ENCODE assay signal across 8 cellular contexts in the genomic region with DNA sequence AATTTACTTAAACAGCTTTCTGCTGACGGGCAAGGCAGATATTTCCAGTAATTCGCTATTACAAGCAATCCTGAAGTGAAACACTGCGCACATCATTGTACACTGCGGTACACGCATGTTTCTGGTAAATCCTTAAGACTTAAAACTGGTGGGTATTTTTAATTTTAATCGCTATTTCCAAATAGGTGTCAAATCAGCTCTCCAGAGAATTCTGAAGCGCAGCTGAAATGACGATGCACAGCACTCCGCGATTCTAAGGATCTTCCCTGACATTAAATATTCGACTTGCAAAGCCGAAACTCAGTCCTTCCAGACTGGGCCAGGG. TPM values are rescaled to one million over a fixed set of nuclear protein-coding genes. Genes with fewer than 3 reads are reported as not detected.
A peak's percentile ranks its signal among the peaks of the same experiment; 100 is the strongest.
DNase-seq lines count a peak whose midpoint lies in the region; ATAC-seq lines count a peak whose summit lies in the region.

No MANE protein-coding gene starts in this region.

- POLR2A ChIA-PET in activated CD8-positive, alpha-beta T cell treated with anti-CD3 and anti-CD28 coated beads, Interleukin-2, amount 10 ng/mL, durations not matched to agents 7 days and 5 days (lab: Charles Lee): interaction anchor here (0.5 to 2.2 kb wide), 23 partner anchors 10 to 696 kb away, joined by 3 to 10 read pairs (median 3); partner anchors contain the start of gene NSG1

- no peaks in the 10 kb centered on the region for H3K9me3 Mint-ChIP-seq in activated CD8-positive, alpha-beta T cell treated with anti-CD3 and anti-CD28 coated beads, Interleukin-2, amount 10 ng/mL, durations not matched to agents 7 days and 5 days (ENCODE audit: insufficient read depth)

- peaks cover 26% of the 10 kb centered on the region for H3K4me1 Mint-ChIP-seq in activated CD8-positive, alpha-beta T cell treated with anti-CD3 and anti-CD28 coated beads, Interleukin-2, amount 10 ng/mL, durations not matched to agents 7 days and 5 days (ENCODE audit: low read depth)

- DNase-seq in activated CD8-positive, alpha-beta T cell treated with anti-CD3 and anti-CD28 coated beads, Interleukin-2, amount 10 ng/mL, durations not matched to agents 7 days and 5 days: no peak
- no peak for DNase-seq in DMS 273 (lab: John Stamatoyannopoulos, UW; ENCODE audit: unreplicated experiment)
- no peak for DNase-seq in T1000 (lab: John Stamatoyannopoulos, UW)

- H3K4me3 ChIP-seq in iPS-18a (ENCODE audit: low read length): peak overlapping the region; percentile 94
- peak overlapping the region; percentile 94 to 100 for H3K4me3 ChIP-seq in stomach smooth muscle (ENCODE audit: low read length in 2 of 2)

- H3K36me3 ChIP-seq in iPS-18a (ENCODE audit: control insufficient read depth, low read depth, low read length): peaks cover 21% of the 10 kb centered on the region
- peaks cover 18 to 23% of the 10 kb centered on the region in 2 donors for H3K36me3 ChIP-seq in stomach smooth muscle (ENCODE audit: control insufficient read depth in 2 of 2, insufficient read depth in 2 of 2, low read length in 2 of 2)

- no peaks in the 10 kb centered on the region for H3K27me3 Mint-ChIP-seq in activated CD8-positive, alpha-beta T cell treated with anti-CD3 and anti-CD28 coated beads, Interleukin-2, amount 10 ng/mL, durations not matched to agents 7 days and 5 days (ENCODE audit: low read depth)

- no peaks in the 10 kb centered on the region for H3K9me3 ChIP-seq in iPS-18a (ENCODE audit: control insufficient read depth, low read depth, low read length)
- H3K9me3 ChIP-seq in stomach smooth muscle (ENCODE audit: control insufficient read depth in 2 of 2, low read length in 2 of 2): no peaks in the 10 kb centered on the region

- H3K9ac ChIP-seq in iPS-18a (ENCODE audit: low read length): peak overlapping the region; percentile 88
- peak overlapping the region; percentile 88 to 97 for H3K9ac ChIP-seq in stomach smooth muscle (ENCODE audit: low read length in 2 of 2)

- CTCF ChIA-PET in activated CD8-positive, alpha-beta T cell treated with anti-CD3 and anti-CD28 coated beads, Interleukin-2, amount 10 ng/mL, durations not matched to agents 7 days and 5 days (lab: Charles Lee): interaction anchor here (0.9 to 5.5 kb wide), 9 partner anchors 9 to 216 kb away, joined by 3 to 58 read pairs (median 5); partner anchors contain the start of genes LYAR and ZBTB49

- H3K27ac ChIP-seq in iPS-18a (ENCODE audit: low read length) (peak overlapping the region; percentile 79), stomach smooth muscle (ENCODE audit: low read length) (peak overlapping the region; percentile 97)

- H3K27me3 ChIP-seq in iPS-18a (ENCODE audit: control insufficient read depth, insufficient read depth, low read length) (no peaks in the 10 kb centered on the region), stomach smooth muscle (ENCODE audit: control insufficient read depth in 1 of 2, insufficient read depth in 2 of 2, low read length in 2 of 2) (no peaks in the 10 kb centered on the region)

- peak overlapping the region; percentile 95 for H3K4me3 Mint-ChIP-seq in activated CD8-positive, alpha-beta T cell treated with anti-CD3 and anti-CD28 coated beads, Interleukin-2, amount 10 ng/mL, durations not matched to agents 7 days and 5 days

- H3K36me3 Mint-ChIP-seq in activated CD8-positive, alpha-beta T cell treated with anti-CD3 and anti-CD28 coated beads, Interleukin-2, amount 10 ng/mL, durations not matched to agents 7 days and 5 days (ENCODE audit: low read depth): peaks cover 23% of the 10 kb centered on the region

- peaks cover 4% of the 10 kb centered on the region for H3K4me1 ChIP-seq in iPS-18a (ENCODE audit: control insufficient read depth, low read depth, low read length)
- peaks cover 17% of the 10 kb centered on the region for H3K4me1 ChIP-seq in stomach smooth muscle (ENCODE audit: control insufficient read depth, insufficient read depth, low read length)

- peak; percentile 21 for ATAC-seq in GM18867 (IDR thresholded peaks at IDR 0.05; ENCODE audit: unreplicated experiment)
- peak; percentile 9 for ATAC-seq in HG02973 (IDR thresholded peaks at IDR 0.05; ENCODE audit: unreplicated experiment)
- ATAC-seq in activated CD8-positive, alpha-beta T cell treated with anti-CD3 and anti-CD28 coated beads, Interleukin-2, amount 10 ng/mL, durations not matched to agents 7 days and 5 days: peak; percentile 20
- ATAC-seq in HG02970 (IDR thresholded peaks at IDR 0.05; ENCODE audit: low FRiP score, unreplicated experiment): no peak

- peak overlapping the region; percentile 98 for H3K27ac Mint-ChIP-seq in activated CD8-positive, alpha-beta T cell treated with anti-CD3 and anti-CD28 coated beads, Interleukin-2, amount 10 ng/mL, durations not matched to agents 7 days and 5 days

RNA-seq across cellular contexts. Expression of gene TMEM128, which starts 0.3 kb away (rescaled TPM):
- total RNA-seq in activated CD8-positive, alpha-beta T cell treated with anti-CD3 and anti-CD28 coated beads, Interleukin-2, amount 10 ng/mL, durations not matched to agents 7 days and 5 days: 10 to 100 TPM; 14.0 to 15.9 TPM

RNA-seq across cellular contexts. Expression of gene OTOP1, which starts 20.9 kb away (rescaled TPM):
- total RNA-seq in activated CD8-positive, alpha-beta T cell treated with anti-CD3 and anti-CD28 coated beads, Interleukin-2, amount 10 ng/mL, durations not matched to agents 7 days and 5 days: not detected

RNA-seq across cellular contexts. Expression of gene LYAR, which starts 42.3 kb away (rescaled TPM):
- total RNA-seq in activated CD8-positive, alpha-beta T cell treated with anti-CD3 and anti-CD28 coated beads, Interleukin-2, amount 10 ng/mL, durations not matched to agents 7 days and 5 days: 10 to 100 TPM; 37.7 to 37.9 TPM

RNA-seq across cellular contexts. Expression of gene ZBTB49, which starts 42.4 kb away (rescaled TPM):
- 1 to 10 TPM; 5.2 to 6.4 TPM for total RNA-seq in activated CD8-positive, alpha-beta T cell treated with anti-CD3 and anti-CD28 coated beads, Interleukin-2, amount 10 ng/mL, durations not matched to agents 7 days and 5 days
